Comparison of ENCODE assay signal across 8 cellular contexts in the genomic region with DNA sequence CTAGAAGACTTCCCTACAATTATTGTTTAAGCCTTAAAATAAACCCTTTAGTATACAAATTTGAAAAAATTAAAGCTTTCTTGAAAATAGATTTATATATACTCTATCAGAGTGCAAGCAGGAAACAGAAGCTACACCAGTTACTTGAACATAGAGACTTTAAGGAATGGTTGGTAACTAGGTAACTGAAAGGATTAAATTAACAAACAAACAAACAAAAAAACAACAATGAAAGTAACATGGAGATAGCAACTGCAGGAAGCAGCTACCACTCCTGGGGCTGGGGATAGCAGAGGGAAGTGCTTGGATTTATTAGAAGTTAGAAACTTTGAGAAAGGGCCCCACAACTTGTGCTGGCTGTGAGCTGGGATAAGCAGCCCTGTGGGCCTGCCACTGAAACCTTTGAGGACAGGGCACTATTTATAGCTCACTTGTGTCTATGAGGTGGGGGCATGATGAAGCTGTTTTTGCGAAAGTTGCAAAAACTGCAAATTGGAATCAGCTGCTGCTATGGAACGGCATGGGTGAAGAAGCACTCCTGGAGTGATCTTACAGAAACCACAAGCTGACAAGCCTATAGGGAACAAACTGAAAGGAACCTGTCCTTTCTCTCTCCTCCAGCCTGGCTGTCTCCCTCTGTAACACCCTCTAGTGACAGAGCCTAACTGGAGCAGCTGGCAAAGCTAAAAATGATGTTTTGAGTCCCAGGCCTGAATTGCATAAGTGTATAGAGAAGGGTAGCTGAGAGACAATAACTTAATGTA.
DNase-seq lines count a peak whose midpoint lies in the region; TF ChIP-seq lines count a peak whose summit lies in the region.

No MANE protein-coding gene starts in this region.

- peak overlapping the region; percentile 20 to 28 for H3K27ac ChIP-seq in breast epithelium

- no peaks in the 10 kb centered on the region for H3K4me1 ChIP-seq in breast epithelium

- H3K36me3 Mint-ChIP-seq in HFFc6 (ENCODE audit: low read depth), result no peaks in the 10 kb centered on the region

- TF ChIP-seq POLR2A in NB4 (IDR thresholded peaks at IDR 0.05; ENCODE audit: extremely low read depth, insufficient read length) (no peak), breast epithelium (IDR thresholded peaks at IDR 0.05) (no peak)

- H3K4me1 Mint-ChIP-seq in HFFc6 (ENCODE audit: low read depth), result peaks cover 42% of the 10 kb centered on the region

- H3K4me3 Mint-ChIP-seq in HFFc6, result peak overlapping the region; percentile 34

- H3K27me3 Mint-ChIP-seq in HFFc6 (ENCODE audit: insufficient read depth), result peaks cover 2% of the 10 kb centered on the region; the same call in 1 of the 2 replicates

- H3K9me3 Mint-ChIP-seq in HFFc6, result no peaks in the 10 kb centered on the region

- intact Hi-C loops in breast epithelium (cut with DNase I; ENCODE audit: low total_unique reads), result no loop called here

- no peaks in the 10 kb centered on the region for H3K27me3 ChIP-seq in breast epithelium

- H3K9me3 ChIP-seq in breast epithelium, result no peaks in the 10 kb centered on the region

- H3K4me3 ChIP-seq in NB4 (ENCODE audit: low read depth, low read length) (peak overlapping the region; percentile 1), breast epithelium (no peak overlapping the region)

- DNase-seq in NOMO-1 (lab: John Stamatoyannopoulos, UW; ENCODE audit: unreplicated experiment in 2 of 2), result peak; percentile 0 to 34
- DNase-seq in NOMO-1 treated with dmso at 0.1 percent for 144 hours (lab: John Stamatoyannopoulos, UW; ENCODE audit: unreplicated experiment), result no peak
- peak; percentile 46 for DNase-seq in HFFc6
- DNase-seq in NB4 (ENCODE audit: low read depth), result peak; percentile 93
- no peak for DNase-seq in breast epithelium (ENCODE audit: low spot score in 2 of 2)
- peak; percentile 61 for DNase-seq in kidney tubule cell (ENCODE audit: low spot score)
- DNase-seq in NK-92 treated with Interleukin-12 subunit alpha and Interleukin-12 subunit beta, amount 100 ng/mL, for 24 hours (lab: John Stamatoyannopoulos, UW), result no peak
- no peak for DNase-seq in NCI-H146 treated with DMSO at 0.1 percent for 48 hours (lab: John Stamatoyannopoulos, UW; ENCODE audit: unreplicated experiment)

- TF ChIP-seq CTCF in HFFc6 (IDR thresholded peaks at IDR 0.05) (peak; percentile 56), NB4 (IDR thresholded peaks at IDR 0.05; ENCODE audit: low read depth, low read length) (peak; percentile 95), breast epithelium (IDR thresholded peaks at IDR 0.05) (peak in 1 of 3 donors; percentile 27)

- H3K36me3 ChIP-seq in breast epithelium, result no peaks in the 10 kb centered on the region

- H3K27ac Mint-ChIP-seq in HFFc6, result peak overlapping the region; percentile 70; the same call in 1 of the 2 replicates

Comparison
In these comparisons a context has a peak if more than half of its experiments do, and no peak if none do; other contexts are left out.
1. DNase-seq: peak in NOMO-1 (2 of 2), HFFc6 (single experiment), NB4 (single experiment) and kidney tubule cell (single experiment); none in NOMO-1 treated with dmso at 0.1 percent for 144 hours (single experiment), breast epithelium (0 of 2), NK-92 treated with Interleukin-12 subunit alpha and Interleukin-12 subunit beta, amount 100 ng/mL, for 24 hours (single experiment) and NCI-H146 treated with DMSO at 0.1 percent for 48 hours (single experiment).